In the genomic region with DNA sequence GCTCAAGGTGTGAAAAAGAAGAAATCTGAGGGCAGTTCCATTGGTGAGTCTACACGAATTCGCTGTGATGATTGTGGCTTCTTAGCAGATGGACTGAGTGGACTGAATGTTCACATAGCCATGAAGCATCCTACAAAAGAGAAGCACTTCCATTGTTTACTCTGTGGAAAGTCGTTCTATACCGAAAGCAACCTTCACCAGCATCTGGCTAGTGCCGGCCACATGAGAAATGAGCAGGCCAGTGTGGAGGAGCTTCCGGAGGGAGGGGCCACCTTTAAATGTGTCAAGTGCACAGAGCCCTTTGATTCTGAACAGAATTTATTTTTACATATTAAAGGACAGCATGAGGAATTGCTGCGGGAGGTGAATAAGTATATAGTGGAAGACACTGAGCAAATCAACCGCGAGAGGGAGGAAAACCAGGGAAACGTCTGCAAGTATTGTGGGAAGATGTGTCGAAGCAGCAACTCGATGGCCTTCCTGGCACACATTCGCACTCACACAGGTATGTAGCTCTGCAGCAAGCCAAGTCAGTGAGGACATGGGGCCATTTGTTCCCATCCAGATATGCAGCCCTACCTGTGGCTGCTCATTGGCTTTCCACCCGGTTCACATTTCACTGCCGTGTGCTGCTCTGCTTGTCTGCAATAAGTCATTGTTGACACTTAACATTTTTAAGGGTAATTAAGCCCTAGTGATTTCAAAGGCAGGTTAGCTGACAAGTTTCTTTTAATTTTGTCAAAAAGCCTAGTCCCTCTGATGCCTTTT, we compare ENCODE assay signal across 29 cellular contexts. TPM values are rescaled to one million over a fixed set of nuclear protein-coding genes. Genes with fewer than 3 reads are reported as not detected.
A peak's percentile ranks its signal among the peaks of the same experiment; 100 is the strongest.
DNase-seq lines count a peak whose midpoint lies in the region; ATAC-seq, FAIRE-seq and TF ChIP-seq lines count a peak whose summit lies in the region.
"Had no signal": no experiment of that assay in that cellular context is flagged by ENCODE, and none has a peak within 500 bp of the region (broad histone marks: within the 10 kb centered on the region; RNA-seq: fewer than 3 reads in every experiment).

No MANE protein-coding gene starts in this region.

- peak overlapping the region; percentile 32 for H3K27ac Mint-ChIP-seq in activated CD8-positive, alpha-beta T cell treated with anti-CD3 and anti-CD28 coated beads for 36 hours
- H3K27ac Mint-ChIP-seq in activated CD8-positive, alpha-beta T cell treated with anti-CD3 and anti-CD28 coated beads, Interleukin-2, amount 10 ng/mL, durations not matched to agents 7 days and 5 days, result no peak overlapping the region
- H3K27ac Mint-ChIP-seq: activated naive CD8-positive, alpha-beta T cell treated with anti-CD3 and anti-CD28 coated beads for 36 hours; activated T-helper 17 cell treated with anti-CD3 and anti-CD28 coated beads, Interleukin-2, amount 50 U/mL, for 72 hours; stimulated activated naive B cell treated with anti-CD40 and anti-IgM and Interleukin-4, amounts not matched to agents 10 μg/mL and 1 μg/mL and 100 μg/mL, for 72 hours had no signal

- H3K4me3 Mint-ChIP-seq in activated CD8-positive, alpha-beta T cell treated with anti-CD3 and anti-CD28 coated beads for 36 hours, result no peak overlapping the region
- no peak overlapping the region for H3K4me3 Mint-ChIP-seq in activated CD8-positive, alpha-beta T cell treated with anti-CD3 and anti-CD28 coated beads, Interleukin-2, amount 10 ng/mL, durations not matched to agents 7 days and 5 days
- H3K4me3 Mint-ChIP-seq: activated naive CD8-positive, alpha-beta T cell treated with anti-CD3 and anti-CD28 coated beads for 36 hours; activated T-helper 17 cell treated with anti-CD3 and anti-CD28 coated beads, Interleukin-2, amount 50 U/mL, for 72 hours; central memory CD8-positive, alpha-beta T cell; stimulated activated naive B cell treated with anti-CD40 and anti-IgM and Interleukin-4, amounts not matched to agents 10 μg/mL and 1 μg/mL and 100 μg/mL, for 72 hours; WTC11 had no signal

- CTCF ChIA-PET in activated CD8-positive, alpha-beta T cell treated with anti-CD3 and anti-CD28 coated beads for 36 hours (lab: Charles Lee), result no interaction called here
- CTCF ChIA-PET in activated CD8-positive, alpha-beta T cell treated with anti-CD3 and anti-CD28 coated beads, Interleukin-2, amount 10 ng/mL, durations not matched to agents 7 days and 5 days (lab: Charles Lee), result no interaction called here

- no peaks in the 10 kb centered on the region for H3K4me1 ChIP-seq in upper lobe of right lung

- no peak for TF ChIP-seq CTCF in activated CD8-positive, alpha-beta T cell treated with anti-CD3 and anti-CD28 coated beads for 36 hours (IDR thresholded peaks at IDR 0.05)
- TF ChIP-seq CTCF in upper lobe of right lung (IDR thresholded peaks at IDR 0.05), result no peak

- no peaks in the 10 kb centered on the region for H3K27me3 ChIP-seq in upper lobe of right lung
- H3K27me3 ChIP-seq: BLaER1 treated with 17β-estradiol and CSF1 and Interleukin-3, amounts not matched to agents 10 nM and 100 nM had no signal

- ATAC-seq in activated CD8-positive, alpha-beta T cell treated with anti-CD3 and anti-CD28 coated beads for 36 hours, result no peak
- ATAC-seq in activated CD8-positive, alpha-beta T cell treated with anti-CD3 and anti-CD28 coated beads, Interleukin-2, amount 10 ng/mL, durations not matched to agents 7 days and 5 days, result no peak
- ATAC-seq in upper lobe of right lung, result peak; percentile 76
- ATAC-seq in HG02970 (IDR thresholded peaks at IDR 0.05; ENCODE audit: low FRiP score, unreplicated experiment), result no peak
- no peak for ATAC-seq in GM18519 (IDR thresholded peaks at IDR 0.05; ENCODE audit: low FRiP score, unreplicated experiment)
- ATAC-seq: activated T-helper 17 cell treated with anti-CD3 and anti-CD28 coated beads, Interleukin-2, amount 50 U/mL, for 72 hours; left cardiac atrium; stimulated activated naive B cell treated with anti-CD40 and anti-IgM and Interleukin-4, amounts not matched to agents 10 μg/mL and 1 μg/mL and 100 μg/mL, for 72 hours; WTC11 had no signal

- no peaks in the 10 kb centered on the region for H3K9me3 Mint-ChIP-seq in activated CD8-positive, alpha-beta T cell treated with anti-CD3 and anti-CD28 coated beads for 36 hours
- H3K9me3 Mint-ChIP-seq in activated CD8-positive, alpha-beta T cell treated with anti-CD3 and anti-CD28 coated beads, Interleukin-2, amount 10 ng/mL, durations not matched to agents 7 days and 5 days (ENCODE audit: insufficient read depth), result no peaks in the 10 kb centered on the region
- H3K9me3 Mint-ChIP-seq: activated naive CD8-positive, alpha-beta T cell treated with anti-CD3 and anti-CD28 coated beads for 36 hours; activated T-helper 17 cell treated with anti-CD3 and anti-CD28 coated beads, Interleukin-2, amount 50 U/mL, for 72 hours; central memory CD8-positive, alpha-beta T cell; naive B cell; stimulated activated naive B cell treated with anti-CD40 and anti-IgM and Interleukin-4, amounts not matched to agents 10 μg/mL and 1 μg/mL and 100 μg/mL, for 72 hours; WTC11 had no signal

- POLR2A ChIA-PET in activated CD8-positive, alpha-beta T cell treated with anti-CD3 and anti-CD28 coated beads for 36 hours (lab: Charles Lee), result no interaction called here
- POLR2A ChIA-PET in activated CD8-positive, alpha-beta T cell treated with anti-CD3 and anti-CD28 coated beads, Interleukin-2, amount 10 ng/mL, durations not matched to agents 7 days and 5 days (lab: Charles Lee), result no interaction called here

- H3K27me3 Mint-ChIP-seq in activated CD8-positive, alpha-beta T cell treated with anti-CD3 and anti-CD28 coated beads for 36 hours, result no peaks in the 10 kb centered on the region
- no peaks in the 10 kb centered on the region for H3K27me3 Mint-ChIP-seq in activated CD8-positive, alpha-beta T cell treated with anti-CD3 and anti-CD28 coated beads, Interleukin-2, amount 10 ng/mL, durations not matched to agents 7 days and 5 days (ENCODE audit: low read depth)
- H3K27me3 Mint-ChIP-seq: activated naive CD8-positive, alpha-beta T cell treated with anti-CD3 and anti-CD28 coated beads for 36 hours; activated T-helper 17 cell treated with anti-CD3 and anti-CD28 coated beads, Interleukin-2, amount 50 U/mL, for 72 hours; central memory CD8-positive, alpha-beta T cell; naive B cell; stimulated activated naive B cell treated with anti-CD40 and anti-IgM and Interleukin-4, amounts not matched to agents 10 μg/mL and 1 μg/mL and 100 μg/mL, for 72 hours had no signal

- DNase-seq in activated CD8-positive, alpha-beta T cell treated with anti-CD3 and anti-CD28 coated beads for 36 hours, result no peak
- no peak for DNase-seq in activated CD8-positive, alpha-beta T cell treated with anti-CD3 and anti-CD28 coated beads, Interleukin-2, amount 10 ng/mL, durations not matched to agents 7 days and 5 days
- DNase-seq in NCI-H526 (lab: John Stamatoyannopoulos, UW) (peak; percentile 61 to 64), upper lobe of right lung (no peak), NCI-H82 treated with DMSO at 0.1 percent for 48 hours (lab: John Stamatoyannopoulos, UW; ENCODE audit: unreplicated experiment) (no peak)
- DNase-seq: activated CD8-positive, alpha-beta memory T cell treated with anti-CD3 and anti-CD28 coated beads, Interleukin-2, amount 50 U/mL, for 4 hours; activated naive CD8-positive, alpha-beta T cell treated with anti-CD3 and anti-CD28 coated beads for 36 hours; dermis blood vessel endothelial cell; HCEC 1CT; Karpas-422; left cardiac atrium; mesendoderm; naive B cell; NCI-H2081; NCI-H82; occipital lobe; SHP77; small intestine; stimulated activated CD4-positive, alpha-beta T cell treated with anti-CD3 and anti-CD28 coated beads, Interleukin-2, amount 100 ng/mL, for 24 hours; stimulated activated naive B cell treated with anti-CD40 and anti-IgM and Interleukin-4, amounts not matched to agents 10 μg/mL and 1 μg/mL and 100 μg/mL, for 72 hours; T1000 had no signal

- no peak overlapping the region for H3K4me3 ChIP-seq in upper lobe of right lung
- H3K4me3 ChIP-seq: BLaER1 treated with 17β-estradiol and CSF1 and Interleukin-3, amounts not matched to agents 10 nM and 100 nM had no signal

- H3K36me3 Mint-ChIP-seq in activated CD8-positive, alpha-beta T cell treated with anti-CD3 and anti-CD28 coated beads for 36 hours (ENCODE audit: low read depth), result peaks cover 35% of the 10 kb centered on the region
- peaks cover 32% of the 10 kb centered on the region for H3K36me3 Mint-ChIP-seq in activated CD8-positive, alpha-beta T cell treated with anti-CD3 and anti-CD28 coated beads, Interleukin-2, amount 10 ng/mL, durations not matched to agents 7 days and 5 days (ENCODE audit: low read depth)

- peak; percentile 47 for FAIRE-seq in islet of Langerhans (lab: Jason Lieb, UNC)
- FAIRE-seq: astrocyte, small intestine had no signal

- peaks cover 18% of the 10 kb centered on the region for H3K36me3 ChIP-seq in upper lobe of right lung

- no peaks in the 10 kb centered on the region for H3K9me3 ChIP-seq in upper lobe of right lung

- intact Hi-C loops in activated CD8-positive, alpha-beta T cell treated with anti-CD3 and anti-CD28 coated beads for 36 hours (cut with micrococcal nuclease), result no loop called here
- intact Hi-C loops in upper lobe of right lung (cut with DNase I), result no loop called here

- H3K4me1 Mint-ChIP-seq in activated CD8-positive, alpha-beta T cell treated with anti-CD3 and anti-CD28 coated beads for 36 hours (ENCODE audit: low read depth), result peaks cover 34% of the 10 kb centered on the region
- H3K4me1 Mint-ChIP-seq in activated CD8-positive, alpha-beta T cell treated with anti-CD3 and anti-CD28 coated beads, Interleukin-2, amount 10 ng/mL, durations not matched to agents 7 days and 5 days (ENCODE audit: low read depth), result peaks cover 26% of the 10 kb centered on the region

- no peak overlapping the region for H3K27ac ChIP-seq in upper lobe of right lung

RNA-seq across cellular contexts. Expression of a gene that starts 37.7 kb away (rescaled TPM):
- 10 to 100 TPM in 1 of 2 experiments, 1 to 10 TPM in 1; 9.9 to 10.8 TPM for total RNA-seq in activated CD8-positive, alpha-beta T cell treated with anti-CD3 and anti-CD28 coated beads for 36 hours
- total RNA-seq in activated CD8-positive, alpha-beta T cell treated with anti-CD3 and anti-CD28 coated beads, Interleukin-2, amount 10 ng/mL, durations not matched to agents 7 days and 5 days, result 10 to 100 TPM; 16.6 to 17.0 TPM
- total RNA-seq in upper lobe of right lung, result 18.4 TPM

Comparison
In these comparisons a context has a peak if more than half of its experiments do, and no peak if none do; other contexts are left out.
1. DNase-seq: peak in NCI-H526 (2 of 2); none in activated CD8-positive, alpha-beta T cell treated with anti-CD3 and anti-CD28 coated beads for 36 hours (single experiment), activated CD8-positive, alpha-beta T cell treated with anti-CD3 and anti-CD28 coated beads, Interleukin-2, amount 10 ng/mL, durations not matched to agents 7 days and 5 days (single experiment), upper lobe of right lung (single experiment) and NCI-H82 treated with DMSO at 0.1 percent for 48 hours (single experiment).